In the genomic region with DNA sequence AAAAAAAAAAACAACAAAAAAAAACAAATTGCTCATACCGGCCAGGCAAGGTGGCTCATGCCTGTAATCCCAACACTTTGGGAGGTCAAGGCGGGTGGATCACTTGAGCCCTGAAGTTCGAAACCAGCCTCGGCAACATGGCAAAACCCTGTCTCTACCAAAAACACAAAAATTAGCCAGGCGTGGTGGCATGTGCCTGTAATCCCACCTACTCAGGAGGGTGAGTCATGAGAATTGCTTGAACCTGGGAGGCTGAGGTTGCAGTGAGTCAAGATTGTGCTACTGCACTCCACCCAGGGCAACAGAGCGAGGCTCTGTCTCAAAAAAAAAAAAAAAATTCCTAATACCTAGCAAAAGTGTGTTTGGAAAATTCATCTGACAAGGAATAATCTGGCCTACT, we compare ENCODE assay signal across 8 cellular contexts. TPM values are rescaled to one million over a fixed set of nuclear protein-coding genes. Genes with fewer than 3 reads are reported as not detected.
DNase-seq lines count a peak whose midpoint lies in the region; ATAC-seq and TF ChIP-seq lines count a peak whose summit lies in the region.
"Not testable (repeated sequence)": the region's sequence is repeated elsewhere in the genome, so short reads cannot be mapped to it uniquely, and the experiment has no call there.

No MANE protein-coding gene starts in this region.

- intact Hi-C loops in activated T-helper 2 cell treated with anti-CD3 and anti-CD28 coated beads, Interferon-gamma antibody, Interleukin-2, Interleukin-4, amounts not matched to agents 10 μg/mL and 5 μg/mL and 100 μg/mL, durations not matched to agents 14 hours and 24 hours and 36 hours (cut with micrococcal nuclease), result not testable (repeated sequence)

- peak overlapping the region; percentile 54 for H3K27ac Mint-ChIP-seq in activated T-helper 2 cell treated with anti-CD3 and anti-CD28 coated beads, Interferon-gamma antibody, Interleukin-2, Interleukin-4, amounts not matched to agents 10 μg/mL and 5 μg/mL and 100 μg/mL, durations not matched to agents 14 hours and 24 hours and 36 hours
- peak overlapping the region; percentile 62 for H3K27ac Mint-ChIP-seq in stimulated activated naive B cell treated with anti-CD40 and anti-IgM and Interleukin-4, amounts not matched to agents 10 μg/mL and 1 μg/mL and 100 μg/mL, for 72 hours

- H3K9me3 ChIP-seq in MG63, result not testable (repeated sequence)

- H3K27ac ChIP-seq in brain microvascular endothelial cell, result peak overlapping the region; percentile 61

- H3K36me3 ChIP-seq in MG63 (peaks cover 20% of the 10 kb centered on the region), brain microvascular endothelial cell (replicated peaks) (peaks cover 13% of the 10 kb centered on the region)

- H3K36me3 Mint-ChIP-seq in activated T-helper 2 cell treated with anti-CD3 and anti-CD28 coated beads, Interferon-gamma antibody, Interleukin-2, Interleukin-4, amounts not matched to agents 10 μg/mL and 5 μg/mL and 100 μg/mL, durations not matched to agents 14 hours and 24 hours and 36 hours (ENCODE audit: low read depth), result peaks cover 34% of the 10 kb centered on the region
- peaks cover 18 to 23% of the 10 kb centered on the region in 2 donors for H3K36me3 Mint-ChIP-seq in stimulated activated naive B cell treated with anti-CD40 and anti-IgM and Interleukin-4, amounts not matched to agents 10 μg/mL and 1 μg/mL and 100 μg/mL, for 72 hours

- TF ChIP-seq CTCF in brain microvascular endothelial cell (IDR thresholded peaks at IDR 0.05; ENCODE audit: low read depth, low read length, missing control alignments); foreskin fibroblast (IDR thresholded peaks at IDR 0.05; ENCODE audit: low read depth, low read length): not testable (repeated sequence)

- not testable (repeated sequence) for ATAC-seq in stimulated activated naive B cell treated with anti-CD40 and anti-IgM and Interleukin-4, amounts not matched to agents 10 μg/mL and 1 μg/mL and 100 μg/mL, for 72 hours (replicated peaks)

- H3K27me3 ChIP-seq in MG63; brain microvascular endothelial cell (replicated peaks): not testable (repeated sequence)

- H3K4me3 Mint-ChIP-seq in activated T-helper 2 cell treated with anti-CD3 and anti-CD28 coated beads, Interferon-gamma antibody, Interleukin-2, Interleukin-4, amounts not matched to agents 10 μg/mL and 5 μg/mL and 100 μg/mL, durations not matched to agents 14 hours and 24 hours and 36 hours (ENCODE audit: low read depth); stimulated activated naive B cell treated with anti-CD40 and anti-IgM and Interleukin-4, amounts not matched to agents 10 μg/mL and 1 μg/mL and 100 μg/mL, for 72 hours: not testable (repeated sequence)

- not testable (repeated sequence) for H3K4me3 ChIP-seq in MG63; brain microvascular endothelial cell (ENCODE audit: low read depth, low read length); foreskin fibroblast (ENCODE audit: low read depth in 1 of 2, low read length in 2 of 2)

- not testable (repeated sequence) for H3K27me3 Mint-ChIP-seq in activated T-helper 2 cell treated with anti-CD3 and anti-CD28 coated beads, Interferon-gamma antibody, Interleukin-2, Interleukin-4, amounts not matched to agents 10 μg/mL and 5 μg/mL and 100 μg/mL, durations not matched to agents 14 hours and 24 hours and 36 hours (ENCODE audit: low read depth); stimulated activated naive B cell treated with anti-CD40 and anti-IgM and Interleukin-4, amounts not matched to agents 10 μg/mL and 1 μg/mL and 100 μg/mL, for 72 hours

- not testable (repeated sequence) for H3K9me3 Mint-ChIP-seq in activated T-helper 2 cell treated with anti-CD3 and anti-CD28 coated beads, Interferon-gamma antibody, Interleukin-2, Interleukin-4, amounts not matched to agents 10 μg/mL and 5 μg/mL and 100 μg/mL, durations not matched to agents 14 hours and 24 hours and 36 hours; stimulated activated naive B cell treated with anti-CD40 and anti-IgM and Interleukin-4, amounts not matched to agents 10 μg/mL and 1 μg/mL and 100 μg/mL, for 72 hours

- peak; percentile 88 for DNase-seq in ELR (ENCODE audit: low read depth)
- DNase-seq in MG63, result peak; percentile 20
- peak; percentile 30 to 37 for DNase-seq in activated CD4-positive, alpha-beta T cell treated with anti-CD3 and anti-CD28 coated beads for 4 hours
- DNase-seq in activated T-helper 2 cell treated with anti-CD3 and anti-CD28 coated beads, Interferon-gamma antibody, Interleukin-2, Interleukin-4, amounts not matched to agents 10 μg/mL and 5 μg/mL and 100 μg/mL, durations not matched to agents 14 hours and 24 hours and 36 hours (ENCODE audit: low spot score); stimulated activated naive B cell treated with anti-CD40 and anti-IgM and Interleukin-4, amounts not matched to agents 10 μg/mL and 1 μg/mL and 100 μg/mL, for 72 hours: not testable (repeated sequence)
- peak; percentile 73 for DNase-seq in brain microvascular endothelial cell
- DNase-seq in foreskin fibroblast, result peak; percentile 30 to 46
- peak; percentile 14 for DNase-seq in putamen (ENCODE audit: low spot score)

- H3K4me1 Mint-ChIP-seq in activated T-helper 2 cell treated with anti-CD3 and anti-CD28 coated beads, Interferon-gamma antibody, Interleukin-2, Interleukin-4, amounts not matched to agents 10 μg/mL and 5 μg/mL and 100 μg/mL, durations not matched to agents 14 hours and 24 hours and 36 hours (ENCODE audit: low read depth), result peaks cover 26% of the 10 kb centered on the region
- H3K4me1 Mint-ChIP-seq in stimulated activated naive B cell treated with anti-CD40 and anti-IgM and Interleukin-4, amounts not matched to agents 10 μg/mL and 1 μg/mL and 100 μg/mL, for 72 hours, result peaks cover 17 to 36% of the 10 kb centered on the region in 2 donors

- in situ Hi-C loops in brain microvascular endothelial cell (cut with HindIII; ENCODE audit: low pct_ligation_motif_present, low sequenced_read_pairs), result not testable (repeated sequence)

RNA-seq across cellular contexts. Expression of gene LTN1, which starts 4.5 kb away (rescaled TPM):
- total RNA-seq in MG63 (2014; rRNA removed; shearing (Covaris generic); ENCODE audit: low replicate concordance), result 9.0 and 10.8 TPM in 2 replicates
- 24.9 and 27.5 TPM in 2 replicates for total RNA-seq in activated T-helper 2 cell treated with anti-CD3 and anti-CD28 coated beads, Interferon-gamma antibody, Interleukin-2, Interleukin-4, amounts not matched to agents 10 μg/mL and 5 μg/mL and 100 μg/mL, durations not matched to agents 14 hours and 24 hours and 36 hours

RNA-seq across cellular contexts. Expression of gene RWDD2B, which starts 31.0 kb away (rescaled TPM):
- 7.3 and 8.4 TPM in 2 replicates for total RNA-seq in MG63 (2014; rRNA removed; shearing (Covaris generic); ENCODE audit: low replicate concordance)
- 9.2 and 9.4 TPM in 2 replicates for total RNA-seq in activated T-helper 2 cell treated with anti-CD3 and anti-CD28 coated beads, Interferon-gamma antibody, Interleukin-2, Interleukin-4, amounts not matched to agents 10 μg/mL and 5 μg/mL and 100 μg/mL, durations not matched to agents 14 hours and 24 hours and 36 hours

RNA-seq across cellular contexts. Expression of gene USP16, which starts 36.3 kb away (rescaled TPM):
- total RNA-seq in MG63 (2014; rRNA removed; shearing (Covaris generic); ENCODE audit: low replicate concordance), result 27.8 and 41.8 TPM in 2 replicates
- 40.9 and 44.1 TPM in 2 replicates for total RNA-seq in activated T-helper 2 cell treated with anti-CD3 and anti-CD28 coated beads, Interferon-gamma antibody, Interleukin-2, Interleukin-4, amounts not matched to agents 10 μg/mL and 5 μg/mL and 100 μg/mL, durations not matched to agents 14 hours and 24 hours and 36 hours
